21 cellular contexts compared by ENCODE assay signal in the genomic region with DNA sequence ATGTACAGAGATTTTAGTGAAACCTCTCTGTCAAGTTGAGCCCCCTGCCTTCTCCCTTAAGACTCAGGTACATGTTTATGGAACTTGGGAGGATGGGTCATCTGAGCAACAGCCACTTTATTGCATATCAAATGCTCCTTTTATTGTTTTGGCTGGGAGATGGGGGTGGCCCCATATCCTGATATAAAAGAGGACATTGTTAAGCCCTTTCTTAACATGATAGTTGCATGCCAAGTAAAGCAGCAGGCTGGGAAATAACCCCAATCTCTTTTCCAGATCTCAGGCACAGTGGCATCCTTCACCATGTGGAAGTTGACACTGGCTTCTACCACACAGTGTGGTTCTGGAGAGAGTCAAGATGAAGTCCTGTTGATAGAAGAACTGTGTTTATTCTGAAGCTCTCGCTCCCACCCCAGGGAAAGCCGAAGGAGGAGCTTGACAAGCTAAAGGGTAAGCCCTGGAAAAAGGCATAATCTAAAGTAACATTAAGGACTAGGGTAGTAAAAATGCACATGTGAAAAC.
"Had no signal": no experiment of that assay in that cellular context is flagged by ENCODE, and none has a peak within 500 bp of the region (broad histone marks: within the 10 kb centered on the region; RNA-seq: fewer than 3 reads in every experiment).

No MANE protein-coding gene starts in this region.

- H3K36me3 ChIP-seq: MG63, SJCRH30 had no signal

- H3K27ac ChIP-seq: RWPE1, SJCRH30 had no signal

- H3K27me3 ChIP-seq: MG63, SJCRH30 had no signal

- H3K4me1 ChIP-seq: SJCRH30 had no signal

- H3K9me3 ChIP-seq: MG63, SJCRH30 had no signal

- H3K4me3 ChIP-seq: MG63, SJCRH30 had no signal

- DNase-seq: IMR-90, Karpas-422, KG1, MG63, NCI-H1092, NCI-H1105 treated with DMSO at 0.1 percent for 48 hours, NCI-H1417 treated with DMSO at 0.1 percent for 48 hours, NCI-H146, NCI-H1694 treated with DMSO at 0.1 percent for 48 hours, NCI-H1930, NCI-H2081, NCI-H2107, NCI-H2227 treated with DMSO at 0.1 percent for 48 hours, NCI-H524, NCI-H526 treated with DMSO at 0.1 percent for 48 hours, NCI-H748 treated with DMSO at 0.1 percent for 48 hours, SHP77 treated with DMSO at 0.1 percent for 48 hours, SJCRH30 had no signal

- ATAC-seq: HepG2, SK-N-SH treated with all-trans-retinoic acid at 6 μM for 48 hours had no signal
